In genomic region chr19:55255618-55256423, GRCh38 we compare ENCODE assay signal across 8 cellular contexts. TPM values are rescaled to one million over a fixed set of nuclear protein-coding genes. Genes with fewer than 3 reads are reported as not detected.
DNase-seq lines count a peak whose midpoint lies in the region; ATAC-seq and TF ChIP-seq lines count a peak whose summit lies in the region.

No MANE protein-coding gene starts in this region.

- H2AFZ ChIP-seq in KMS-11 (ENCODE audit: low read depth) (no peak overlapping the region), hepatocyte (no peak overlapping the region)

- peak; percentile 35 to 72 (median 39) for DNase-seq in CD4-positive, alpha-beta memory T cell
- DNase-seq in activated CD8-positive, alpha-beta memory T cell treated with anti-CD3 and anti-CD28 coated beads, Interleukin-2, amount 50 U/mL, for 48 hours, result peak; percentile 81
- no peak for DNase-seq in hepatocyte (ENCODE audit: low spot score)
- DNase-seq in stimulated activated CD8-positive, alpha-beta memory T cell treated with anti-CD3 and anti-CD28 coated beads, Interleukin-15, amount 100 ng/mL, for 48 hours (ENCODE audit: low read depth in 2 of 2), result peak; percentile 42 to 51
- DNase-seq in NCI-H2196 (lab: John Stamatoyannopoulos, UW; ENCODE audit: unreplicated experiment), result no peak
- DNase-seq in tibial artery, result no peak

- no peak for ATAC-seq in GM18873 (IDR thresholded peaks at IDR 0.05; ENCODE audit: low FRiP score, unreplicated experiment)

- intact Hi-C loops in CD4-positive, alpha-beta memory T cell (cut with micrococcal nuclease), result loop anchor here (5.0 to 10.0 kb wide), 3 partner anchors 34 to 379 kb away; partner anchors contain the start of gene PPP1R12C
- intact Hi-C loops in tibial artery (cut with DNase I; ENCODE audit: low total_unique reads), result no loop called here

- CTCF ChIA-PET in CD4-positive, alpha-beta memory T cell (lab: Charles Lee; ENCODE audit: partially characterized antibody), result interaction anchor here (0.9 to 2.7 kb wide), 3 partner anchors 24 to 46 kb away, joined by 3 to 17 read pairs (median 5); partner anchors contain the start of gene HSPBP1

- H3K36me3 ChIP-seq in CD4-positive, alpha-beta memory T cell (ENCODE audit: insufficient read depth, low read length), result no peaks in the 10 kb centered on the region
- H3K36me3 ChIP-seq in KMS-11 (ENCODE audit: insufficient read depth) (no peaks in the 10 kb centered on the region), hepatocyte (replicated peaks; ENCODE audit: insufficient read depth, low read depth) (no peaks in the 10 kb centered on the region), tibial artery (peaks cover 0 to 13% (median 0%) of the 10 kb centered on the region in 3 donors)

- peak overlapping the region; percentile 98; the same call in 1 of the 2 replicates for H3K4me2 ChIP-seq in KMS-11
- peak overlapping the region; percentile 97 for H3K4me2 ChIP-seq in hepatocyte

- peaks cover 0 to 2% (median 0%) of the 10 kb centered on the region in 8 donors for H3K9me3 Mint-ChIP-seq in CD4-positive, alpha-beta memory T cell

- peaks cover 74% of the 10 kb centered on the region for H3K79me2 ChIP-seq in KMS-11 (ENCODE audit: insufficient read depth, low read depth)
- H3K79me2 ChIP-seq in hepatocyte, result peaks cover 80% of the 10 kb centered on the region

- peak overlapping the region; percentile 84 to 92 for H3K4me3 ChIP-seq in CD4-positive, alpha-beta memory T cell (ENCODE audit: low read length in 2 of 2)
- H3K4me3 ChIP-seq in KMS-11 (IDR thresholded peaks at IDR 0.05; ENCODE audit: insufficient read depth, low read depth, low read length), result no peak overlapping the region
- no peak overlapping the region for H3K4me3 ChIP-seq in hepatocyte
- H3K4me3 ChIP-seq in tibial artery, result no peak overlapping the region

- H3K4me3 Mint-ChIP-seq in CD4-positive, alpha-beta memory T cell, result peak overlapping the region; percentile 93 to 100 (median 98)

- H3K9me3 ChIP-seq in CD4-positive, alpha-beta memory T cell (ENCODE audit: control insufficient read depth in 1 of 2, low read length in 2 of 2), result no peaks in the 10 kb centered on the region
- no peaks in the 10 kb centered on the region for H3K9me3 ChIP-seq in hepatocyte (ENCODE audit: low read depth)
- no peaks in the 10 kb centered on the region for H3K9me3 ChIP-seq in tibial artery

- peak overlapping the region; percentile 92 for H3K27ac ChIP-seq in CD4-positive, alpha-beta memory T cell (ENCODE audit: low read depth, low read length)
- H3K27ac ChIP-seq in KMS-11 (no peak overlapping the region), hepatocyte (peak overlapping the region; percentile 60), tibial artery (no peak overlapping the region)

- peaks cover 44 to 82% (median 64%) of the 10 kb centered on the region in 4 donors for H3K4me1 Mint-ChIP-seq in CD4-positive, alpha-beta memory T cell

- peaks cover 7 to 45% of the 10 kb centered on the region in 2 donors for H3K36me3 Mint-ChIP-seq in CD4-positive, alpha-beta memory T cell

- H3K9me2 ChIP-seq in hepatocyte (replicated peaks; ENCODE audit: insufficient read depth), result no peaks in the 10 kb centered on the region

- H3K27ac Mint-ChIP-seq in CD4-positive, alpha-beta memory T cell, result peak overlapping the region; percentile 95 to 99 (median 99)

- no peak overlapping the region for H3K9ac ChIP-seq in KMS-11

- H3K27me3 ChIP-seq in CD4-positive, alpha-beta memory T cell (ENCODE audit: insufficient read depth, low read length), result no peaks in the 10 kb centered on the region
- H3K27me3 ChIP-seq in KMS-11 (ENCODE audit: insufficient read depth, low read depth) (no peaks in the 10 kb centered on the region), hepatocyte (no peaks in the 10 kb centered on the region), tibial artery (no peaks in the 10 kb centered on the region)

- H3K27me3 Mint-ChIP-seq in CD4-positive, alpha-beta memory T cell, result peaks cover 0 to 2% of the 10 kb centered on the region in 2 donors

- H4K20me1 ChIP-seq in KMS-11 (ENCODE audit: insufficient read depth) (peaks cover 26% of the 10 kb centered on the region), hepatocyte (ENCODE audit: insufficient read depth, poor library complexity, severe bottlenecking) (peaks cover 74% of the 10 kb centered on the region)

- peaks cover 75% of the 10 kb centered on the region for H3K4me1 ChIP-seq in CD4-positive, alpha-beta memory T cell (ENCODE audit: insufficient read depth, low read length)
- peaks cover 31% of the 10 kb centered on the region for H3K4me1 ChIP-seq in KMS-11 (ENCODE audit: low read depth, poor library complexity, severe bottlenecking)
- peaks cover 25% of the 10 kb centered on the region for H3K4me1 ChIP-seq in hepatocyte (ENCODE audit: insufficient read depth)
- peaks cover 0 to 54% (median 44%) of the 10 kb centered on the region in 4 donors for H3K4me1 ChIP-seq in tibial artery

- POLR2A ChIA-PET in CD4-positive, alpha-beta memory T cell (lab: Charles Lee; ENCODE audit: partially characterized antibody), result interaction anchor here (1.0 to 9.5 kb wide), 14 partner anchors 10 to 344 kb away, joined by 3 to 199 read pairs (median 10); partner anchors contain the start of genes BRSK1, FIZ1, HSPBP1 and ISOC2

- WGBS in hepatocyte (ENCODE audit: low lambda C conversion rate, missing lambda C conversion rate), result 75% methylated on average over 17 of the region's 17 CpGs

- no peak for TF ChIP-seq CTCF in KMS-11 (conservative IDR thresholded peaks at IDR 0.05; ENCODE audit: low read depth, low read length)
- no peak for TF ChIP-seq CTCF in hepatocyte (IDR thresholded peaks at IDR 0.05; ENCODE audit: poor library complexity)
- no peak for TF ChIP-seq CTCF in tibial artery (IDR thresholded peaks at IDR 0.05)

RNA-seq across cellular contexts. Expression of gene PPP6R1, which starts 3.0 kb away (rescaled TPM):
- total RNA-seq in CD4-positive, alpha-beta memory T cell, result 100 to 1,000 TPM; 161 to 162 TPM
- polyA plus RNA-seq in CD4-positive, alpha-beta memory T cell, result 100 to 1,000 TPM in 1 of 2 donors, 10 to 100 TPM in 1; 22.9 to 107 TPM
- 37.1 and 39.5 TPM in 2 replicates for total RNA-seq in hepatocyte
- polyA plus RNA-seq in hepatocyte, result 76.0 and 79.3 TPM in 2 replicates

RNA-seq across cellular contexts. Expression of gene HSPBP1, which starts 24.1 kb away (rescaled TPM):
- total RNA-seq in CD4-positive, alpha-beta memory T cell, result 10 to 100 TPM; 17.9 to 18.5 TPM
- 10 to 100 TPM; 35.7 to 38.7 TPM for polyA plus RNA-seq in CD4-positive, alpha-beta memory T cell
- 31.5 and 33.9 TPM in 2 replicates for total RNA-seq in hepatocyte
- 52.2 and 54.5 TPM in 2 replicates for polyA plus RNA-seq in hepatocyte

RNA-seq across cellular contexts. Expression of gene TMEM86B, which starts 27.3 kb away (rescaled TPM):
- total RNA-seq in CD4-positive, alpha-beta memory T cell, result 10 to 100 TPM; 19.7 to 22.1 TPM
- 1 to 10 TPM in 1 of 2 donors, not detected in 1; 3.5 TPM for polyA plus RNA-seq in CD4-positive, alpha-beta memory T cell
- 18.6 and 21.1 TPM in 2 replicates for total RNA-seq in hepatocyte
- polyA plus RNA-seq in hepatocyte, result 48.6 and 62.3 TPM in 2 replicates

RNA-seq across cellular contexts. Expression of gene BRSK1, which starts 28.0 kb away (rescaled TPM):
- total RNA-seq in CD4-positive, alpha-beta memory T cell, result 1 to 10 TPM; 1.4 to 1.7 TPM
- polyA plus RNA-seq in CD4-positive, alpha-beta memory T cell, result not detected
- total RNA-seq in hepatocyte, result 3.3 and 13.2 TPM in 2 replicates
- 2.4 and 2.7 TPM in 2 replicates for polyA plus RNA-seq in hepatocyte

RNA-seq across cellular contexts. Expression of gene PTPRH, which starts 46.5 kb away (rescaled TPM):
- total RNA-seq in CD4-positive, alpha-beta memory T cell, result not detected
- polyA plus RNA-seq in CD4-positive, alpha-beta memory T cell, result not detected
- 30.9 and 31.5 TPM in 2 replicates for total RNA-seq in hepatocyte
- 7.2 and 7.3 TPM in 2 replicates for polyA plus RNA-seq in hepatocyte

Comparison
In these comparisons a context has a peak if more than half of its experiments do, and no peak if none do; other contexts are left out.
1. DNase-seq: peak in CD4-positive, alpha-beta memory T cell (5 of 5), activated CD8-positive, alpha-beta memory T cell treated with anti-CD3 and anti-CD28 coated beads, Interleukin-2, amount 50 U/mL, for 48 hours (single experiment) and stimulated activated CD8-positive, alpha-beta memory T cell treated with anti-CD3 and anti-CD28 coated beads, Interleukin-15, amount 100 ng/mL, for 48 hours (2 of 2); none in hepatocyte (single experiment), NCI-H2196 (single experiment) and tibial artery (0 of 2).
2. H3K27ac ChIP-seq: peak in CD4-positive, alpha-beta memory T cell (single experiment) and hepatocyte (single experiment); none in KMS-11 (single experiment) and tibial artery (0 of 2).
3. H3K4me3 ChIP-seq: peak in CD4-positive, alpha-beta memory T cell (2 of 2); none in KMS-11 (single experiment), hepatocyte (single experiment) and tibial artery (0 of 2).